24 cellular contexts compared by ENCODE assay signal in the genomic region with DNA sequence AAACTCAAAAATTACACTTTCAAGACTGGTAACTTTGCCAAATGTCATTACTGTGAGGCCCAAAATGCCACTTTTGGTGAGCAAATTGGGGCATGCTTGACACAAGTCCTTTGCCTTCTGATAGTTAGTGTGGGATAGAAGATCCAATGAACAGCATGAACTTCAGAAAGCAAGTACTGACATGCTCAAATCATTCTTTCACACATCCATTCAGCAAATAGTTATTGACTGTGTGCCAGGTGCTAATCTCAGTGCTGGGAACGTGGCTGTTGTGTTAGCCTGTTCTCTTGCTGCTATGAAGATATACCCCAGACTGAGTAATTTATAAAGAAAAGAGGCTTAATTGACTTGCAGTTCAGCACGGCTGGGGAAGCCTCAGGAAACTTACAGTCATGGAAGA.
DNase-seq lines count a peak whose midpoint lies in the region; ATAC-seq and TF ChIP-seq lines count a peak whose summit lies in the region.
"Had no signal": no experiment of that assay in that cellular context is flagged by ENCODE, and none has a peak within 500 bp of the region (broad histone marks: within the 10 kb centered on the region; RNA-seq: fewer than 3 reads in every experiment).

No MANE protein-coding gene starts in this region.

- ATAC-seq in RWPE2 (ENCODE audit: low read depth), result peak; percentile 62; the same call in 2 of the 3 replicates
- ATAC-seq: HepG2 had no signal

- H3K36me3 Mint-ChIP-seq in MCF 10A (ENCODE audit: insufficient read depth, unreplicated experiment), result no peaks in the 10 kb centered on the region
- H3K36me3 Mint-ChIP-seq: CD4-positive, CD25-positive, alpha-beta regulatory T cell had no signal

- H3K4me3 Mint-ChIP-seq in MCF 10A (ENCODE audit: unreplicated experiment), result no peak overlapping the region
- H3K4me3 Mint-ChIP-seq: CD4-positive, CD25-positive, alpha-beta regulatory T cell had no signal

- TF ChIP-seq POLR2A in breast epithelium (IDR thresholded peaks at IDR 0.05), result no peak

- H3K27me3 Mint-ChIP-seq in MCF 10A (ENCODE audit: insufficient read depth, unreplicated experiment), result no peaks in the 10 kb centered on the region
- H3K27me3 Mint-ChIP-seq: CD4-positive, CD25-positive, alpha-beta regulatory T cell had no signal

- intact Hi-C loops in MCF 10A (cut with micrococcal nuclease), result no loop called here
- intact Hi-C loops in breast epithelium (cut with DNase I; ENCODE audit: low total_unique reads), result no loop called here

- no peaks in the 10 kb centered on the region for H3K4me1 ChIP-seq in breast epithelium
- peaks cover 5% of the 10 kb centered on the region for H3K4me1 ChIP-seq in RWPE2 (ENCODE audit: insufficient read depth, poor library complexity, severe bottlenecking)
- H3K4me1 ChIP-seq: BLaER1 had no signal

- peak overlapping the region; percentile 54 for H3K27ac Mint-ChIP-seq in MCF 10A (ENCODE audit: low read depth, unreplicated experiment)
- H3K27ac Mint-ChIP-seq: CD4-positive, CD25-positive, alpha-beta regulatory T cell had no signal

- H3K36me3 ChIP-seq in breast epithelium, result no peaks in the 10 kb centered on the region
- H3K36me3 ChIP-seq in RWPE2 (ENCODE audit: low read depth), result no peaks in the 10 kb centered on the region
- H3K36me3 ChIP-seq: BLaER1 had no signal

- H3K27me3 ChIP-seq in breast epithelium (no peaks in the 10 kb centered on the region), RWPE2 (ENCODE audit: insufficient read depth, poor library complexity, severe bottlenecking) (no peaks in the 10 kb centered on the region)
- H3K27me3 ChIP-seq: BLaER1 had no signal

- H3K4me1 Mint-ChIP-seq in MCF 10A (ENCODE audit: insufficient read depth, unreplicated experiment), result peaks cover 12% of the 10 kb centered on the region

- CTCF ChIA-PET in MCF 10A (lab: Yijun Ruan, JAX), result interaction anchor here (0.7 kb wide), 1 partner anchor 27 kb away, joined by 3 read pairs; no protein-coding TSS in a partner anchor

- DNase-seq in MCF 10A (ENCODE audit: unreplicated experiment) (peak; percentile 66), breast epithelium (ENCODE audit: low spot score in 2 of 2) (no peak), RWPE2 (ENCODE audit: low spot score) (no peak), epithelial cell of esophagus (ENCODE audit: low read depth) (peak; percentile 76), NCI-H2196 (lab: John Stamatoyannopoulos, UW; ENCODE audit: unreplicated experiment) (no peak)
- DNase-seq in effector CD8-positive, alpha-beta T cell (lab: John Stamatoyannopoulos, UW), result no peak
- DNase-seq in activated CD8-positive, alpha-beta memory T cell treated with anti-CD3 and anti-CD28 coated beads, Interleukin-2, amount 50 U/mL, for 4 hours, result no peak
- DNase-seq: 8988T; ACHN; CD4-positive, CD25-positive, alpha-beta regulatory T cell; DMS153; DND-41; H7; Karpas-422; NCI-H1092 treated with DMSO at 0.1 percent for 48 hours; NCI-H1436; NCI-H187 treated with DMSO at 0.1 percent for 48 hours; NCI-H2107; NCI-H226; NCI-H510A; RPMI8226; SHP77 treated with DMSO at 0.1 percent for 48 hours had no signal

- H3K9me3 Mint-ChIP-seq in MCF 10A (ENCODE audit: unreplicated experiment), result no peaks in the 10 kb centered on the region

- POLR2A ChIA-PET in MCF 10A (lab: Yijun Ruan, JAX), result no interaction called here

- no TSS peak for BruUV-seq in MCF 10A (replicated peaks; lab: Mats Ljungman, UMichigan)

- no peak overlapping the region for H3K27ac ChIP-seq in breast epithelium
- H3K27ac ChIP-seq in RWPE2 (ENCODE audit: poor library complexity, severe bottlenecking), result no peak overlapping the region
- H3K27ac ChIP-seq: BLaER1 had no signal

- no peaks in the 10 kb centered on the region for H3K9me3 ChIP-seq in breast epithelium
- H3K9me3 ChIP-seq in RWPE2 (ENCODE audit: severe bottlenecking), result no peaks in the 10 kb centered on the region
- H3K9me3 ChIP-seq: BLaER1 had no signal

- no peak overlapping the region for H3K4me3 ChIP-seq in breast epithelium
- H3K4me3 ChIP-seq in RWPE2 (ENCODE audit: severe bottlenecking), result no peak overlapping the region
- no peak overlapping the region for H3K4me3 ChIP-seq in epithelial cell of esophagus (ENCODE audit: low read length)
- H3K4me3 ChIP-seq: BLaER1 had no signal

- TF ChIP-seq CTCF in MCF 10A (IDR thresholded peaks at IDR 0.05; ENCODE audit: unreplicated experiment) (no peak), breast epithelium (IDR thresholded peaks at IDR 0.05) (no peak), RWPE2 (IDR thresholded peaks at IDR 0.05; ENCODE audit: poor library complexity, severe bottlenecking) (no peak), epithelial cell of esophagus (IDR thresholded peaks at IDR 0.05; ENCODE audit: insufficient read depth, low read depth, low read length, missing control alignments) (no peak)

Comparison
In these comparisons a context has a peak if more than half of its experiments do, and no peak if none do; other contexts are left out.
1. DNase-seq: peak in MCF 10A (single experiment) and epithelial cell of esophagus (single experiment); none in breast epithelium (0 of 2), RWPE2 (single experiment), NCI-H2196 (single experiment), effector CD8-positive, alpha-beta T cell (single experiment) and activated CD8-positive, alpha-beta memory T cell treated with anti-CD3 and anti-CD28 coated beads, Interleukin-2, amount 50 U/mL, for 4 hours (single experiment).